ENCODE assay signal across 9 cellular contexts in genomic region chr22:41576877-41577276, GRCh38. TPM values are rescaled to one million over a fixed set of nuclear protein-coding genes. Genes with fewer than 3 reads are reported as not detected.
A peak's percentile ranks its signal among the peaks of the same experiment; 100 is the strongest.
DNase-seq lines count a peak whose midpoint lies in the region; ATAC-seq lines count a peak whose summit lies in the region.
"Had no signal": no experiment of that assay in that cellular context is flagged by ENCODE, and none has a peak within 500 bp of the region (broad histone marks: within the 10 kb centered on the region; RNA-seq: fewer than 3 reads in every experiment).

No MANE protein-coding gene starts in this region.

- no peak overlapping the region for H3K27ac Mint-ChIP-seq in activated T-helper 17 cell treated with anti-CD3 and anti-CD28 coated beads, Interleukin-2, amount 50 U/mL, for 72 hours
- no peak overlapping the region for H3K27ac Mint-ChIP-seq in stimulated activated naive B cell treated with anti-CD40 and anti-IgM and Interleukin-4, amounts not matched to agents 10 μg/mL and 1 μg/mL and 100 μg/mL, for 72 hours
- H3K27ac Mint-ChIP-seq: stimulated activated naive CD8-positive, alpha-beta T cell treated with anti-CD3 and anti-CD28 coated beads, Interleukin-15, Interleukin-2, amounts not matched to agents 100 ng/mL and 50 ng/mL, for 24 hours had no signal

- DNase-seq in A172 (ENCODE audit: low spot score): peak; percentile 16
- DNase-seq in EH (ENCODE audit: low read depth): peak; percentile 64
- DNase-seq in NCI-H460 (ENCODE audit: extremely low read depth, low read depth): peak; percentile 42
- DNase-seq in left ventricle myocardium superior: peak; percentile 80
- DNase-seq in stimulated activated naive B cell treated with anti-CD40 and anti-IgM and Interleukin-4, amounts not matched to agents 10 μg/mL and 1 μg/mL and 100 μg/mL, for 72 hours: peak; percentile 12

- no peak overlapping the region for H3K4me3 Mint-ChIP-seq in activated T-helper 17 cell treated with anti-CD3 and anti-CD28 coated beads, Interleukin-2, amount 50 U/mL, for 72 hours
- no peak overlapping the region for H3K4me3 Mint-ChIP-seq in stimulated activated naive B cell treated with anti-CD40 and anti-IgM and Interleukin-4, amounts not matched to agents 10 μg/mL and 1 μg/mL and 100 μg/mL, for 72 hours
- H3K4me3 Mint-ChIP-seq: stimulated activated naive CD8-positive, alpha-beta T cell treated with anti-CD3 and anti-CD28 coated beads, Interleukin-15, Interleukin-2, amounts not matched to agents 100 ng/mL and 50 ng/mL, for 24 hours had no signal

- peaks cover 28% of the 10 kb centered on the region for H3K36me3 Mint-ChIP-seq in activated T-helper 17 cell treated with anti-CD3 and anti-CD28 coated beads, Interleukin-2, amount 50 U/mL, for 72 hours (ENCODE audit: low read depth)
- H3K36me3 Mint-ChIP-seq in stimulated activated naive B cell treated with anti-CD40 and anti-IgM and Interleukin-4, amounts not matched to agents 10 μg/mL and 1 μg/mL and 100 μg/mL, for 72 hours: peaks cover 29 to 34% of the 10 kb centered on the region in 2 donors

- no peaks in the 10 kb centered on the region for H3K9me3 Mint-ChIP-seq in activated T-helper 17 cell treated with anti-CD3 and anti-CD28 coated beads, Interleukin-2, amount 50 U/mL, for 72 hours
- peaks cover 0 to 4% of the 10 kb centered on the region in 2 donors for H3K9me3 Mint-ChIP-seq in stimulated activated naive B cell treated with anti-CD40 and anti-IgM and Interleukin-4, amounts not matched to agents 10 μg/mL and 1 μg/mL and 100 μg/mL, for 72 hours
- H3K9me3 Mint-ChIP-seq: stimulated activated naive CD8-positive, alpha-beta T cell treated with anti-CD3 and anti-CD28 coated beads, Interleukin-15, Interleukin-2, amounts not matched to agents 100 ng/mL and 50 ng/mL, for 24 hours had no signal

- intact Hi-C loops in left ventricle myocardium superior (cut with micrococcal nuclease): no loop called here

- no peaks in the 10 kb centered on the region for H3K27me3 Mint-ChIP-seq in activated T-helper 17 cell treated with anti-CD3 and anti-CD28 coated beads, Interleukin-2, amount 50 U/mL, for 72 hours
- H3K27me3 Mint-ChIP-seq in stimulated activated naive B cell treated with anti-CD40 and anti-IgM and Interleukin-4, amounts not matched to agents 10 μg/mL and 1 μg/mL and 100 μg/mL, for 72 hours: no peaks in the 10 kb centered on the region
- H3K27me3 Mint-ChIP-seq: stimulated activated naive CD8-positive, alpha-beta T cell treated with anti-CD3 and anti-CD28 coated beads, Interleukin-15, Interleukin-2, amounts not matched to agents 100 ng/mL and 50 ng/mL, for 24 hours had no signal

- ATAC-seq in activated T-helper 17 cell treated with anti-CD3 and anti-CD28 coated beads, Interleukin-2, amount 50 U/mL, for 72 hours (replicated peaks): peak; percentile 56
- ATAC-seq in left ventricle myocardium superior (peak; percentile 59), HG03565 (IDR thresholded peaks at IDR 0.05; ENCODE audit: unreplicated experiment) (no peak), HG03457 (IDR thresholded peaks at IDR 0.05; ENCODE audit: unreplicated experiment) (no peak)
- peak; percentile 82 to 83 for ATAC-seq in stimulated activated naive B cell treated with anti-CD40 and anti-IgM and Interleukin-4, amounts not matched to agents 10 μg/mL and 1 μg/mL and 100 μg/mL, for 72 hours (replicated peaks)

- H3K4me1 Mint-ChIP-seq in activated T-helper 17 cell treated with anti-CD3 and anti-CD28 coated beads, Interleukin-2, amount 50 U/mL, for 72 hours: no peaks in the 10 kb centered on the region
- peaks cover 0 to 4% of the 10 kb centered on the region in 2 donors for H3K4me1 Mint-ChIP-seq in stimulated activated naive B cell treated with anti-CD40 and anti-IgM and Interleukin-4, amounts not matched to agents 10 μg/mL and 1 μg/mL and 100 μg/mL, for 72 hours

RNA-seq across cellular contexts. Expression of gene PMM1, which starts 12.8 kb away (rescaled TPM):
- 6.9 and 8.9 TPM in 2 replicates for total RNA-seq in A172 (2014; rRNA removed; shearing (Covaris generic))
- 9.5 and 14.4 TPM in 2 replicates for total RNA-seq in NCI-H460 (2014; rRNA removed; shearing (Covaris generic))
- 25.1 and 30.8 TPM in 2 replicates for polyA plus RNA-seq in NCI-H460 (2014; cell fraction: nucleus; rRNA removed)
- total RNA-seq in activated T-helper 17 cell treated with anti-CD3 and anti-CD28 coated beads, Interleukin-2, amount 50 U/mL, for 72 hours: 10 to 100 TPM; 41.0 to 54.7 TPM
- 12.9 TPM for total RNA-seq in left ventricle myocardium superior

RNA-seq across cellular contexts. Expression of gene CSDC2, which starts 16.1 kb away (rescaled TPM):
- 2.8 and 3.5 TPM in 2 replicates for total RNA-seq in A172 (2014; rRNA removed; shearing (Covaris generic))
- total RNA-seq in NCI-H460 (2014; rRNA removed; shearing (Covaris generic)): not detected in 2 replicates
- polyA plus RNA-seq in NCI-H460 (2014; cell fraction: nucleus; rRNA removed): not detected in 2 replicates
- total RNA-seq in activated T-helper 17 cell treated with anti-CD3 and anti-CD28 coated beads, Interleukin-2, amount 50 U/mL, for 72 hours: not detected
- total RNA-seq in left ventricle myocardium superior: 223 TPM

RNA-seq across cellular contexts. Expression of gene POLR3H, which starts 32.6 kb away (rescaled TPM):
- 11.8 and 27.8 TPM in 2 replicates for total RNA-seq in A172 (2014; rRNA removed; shearing (Covaris generic))
- 10.8 and 12.3 TPM in 2 replicates for total RNA-seq in NCI-H460 (2014; rRNA removed; shearing (Covaris generic))
- polyA plus RNA-seq in NCI-H460 (2014; cell fraction: nucleus; rRNA removed): 18.2 and 22.3 TPM in 2 replicates
- total RNA-seq in activated T-helper 17 cell treated with anti-CD3 and anti-CD28 coated beads, Interleukin-2, amount 50 U/mL, for 72 hours: 10 to 100 TPM; 19.5 to 58.2 TPM
- 17.9 TPM for total RNA-seq in left ventricle myocardium superior

RNA-seq across cellular contexts. Expression of gene DESI1, which starts 44.0 kb away (rescaled TPM):
- total RNA-seq in A172 (2014; rRNA removed; shearing (Covaris generic)): 15.2 and 15.8 TPM in 2 replicates
- 26.3 and 32.4 TPM in 2 replicates for total RNA-seq in NCI-H460 (2014; rRNA removed; shearing (Covaris generic))
- polyA plus RNA-seq in NCI-H460 (2014; cell fraction: nucleus; rRNA removed): 38.4 and 44.4 TPM in 2 replicates
- 10 to 100 TPM; 31.1 to 60.3 TPM for total RNA-seq in activated T-helper 17 cell treated with anti-CD3 and anti-CD28 coated beads, Interleukin-2, amount 50 U/mL, for 72 hours
- 53.6 TPM for total RNA-seq in left ventricle myocardium superior

RNA-seq across cellular contexts. Expression of gene XRCC6, which starts 44.2 kb away (rescaled TPM):
- total RNA-seq in A172 (2014; rRNA removed; shearing (Covaris generic)): 382 and 394 TPM in 2 replicates
- 329 and 336 TPM in 2 replicates for total RNA-seq in NCI-H460 (2014; rRNA removed; shearing (Covaris generic))
- polyA plus RNA-seq in NCI-H460 (2014; cell fraction: nucleus; rRNA removed): 305 and 343 TPM in 2 replicates
- 100 to 1,000 TPM; 237 to 428 TPM for total RNA-seq in activated T-helper 17 cell treated with anti-CD3 and anti-CD28 coated beads, Interleukin-2, amount 50 U/mL, for 72 hours
- 172 TPM for total RNA-seq in left ventricle myocardium superior

Comparison
In these comparisons a context has a peak if more than half of its experiments do, and no peak if none do; other contexts are left out.
1. DNase-seq: peak in every context shown above with its lines; median percentile 80 in left ventricle myocardium superior; 64 in EH; 42 in NCI-H460; 16 in A172; 12 in stimulated activated naive B cell treated with anti-CD40 and anti-IgM and Interleukin-4, amounts not matched to agents 10 μg/mL and 1 μg/mL and 100 μg/mL, for 72 hours.
2. ATAC-seq: peak in activated T-helper 17 cell treated with anti-CD3 and anti-CD28 coated beads, Interleukin-2, amount 50 U/mL, for 72 hours (single experiment), left ventricle myocardium superior (single experiment) and stimulated activated naive B cell treated with anti-CD40 and anti-IgM and Interleukin-4, amounts not matched to agents 10 μg/mL and 1 μg/mL and 100 μg/mL, for 72 hours (2 of 2); none in HG03565 (single experiment) and HG03457 (single experiment).
3. RNA of gene CSDC2, which starts 16.1 kb away (total RNA-seq): 223 TPM in left ventricle myocardium superior (single experiment); 2.8 to 3.5 TPM in A172, not detected in NCI-H460 and not detected in activated T-helper 17 cell treated with anti-CD3 and anti-CD28 coated beads, Interleukin-2, amount 50 U/mL, for 72 hours; every median in the first group is over 10 times any median in the second.